4 cellular contexts compared by ENCODE assay signal in the genomic region with DNA sequence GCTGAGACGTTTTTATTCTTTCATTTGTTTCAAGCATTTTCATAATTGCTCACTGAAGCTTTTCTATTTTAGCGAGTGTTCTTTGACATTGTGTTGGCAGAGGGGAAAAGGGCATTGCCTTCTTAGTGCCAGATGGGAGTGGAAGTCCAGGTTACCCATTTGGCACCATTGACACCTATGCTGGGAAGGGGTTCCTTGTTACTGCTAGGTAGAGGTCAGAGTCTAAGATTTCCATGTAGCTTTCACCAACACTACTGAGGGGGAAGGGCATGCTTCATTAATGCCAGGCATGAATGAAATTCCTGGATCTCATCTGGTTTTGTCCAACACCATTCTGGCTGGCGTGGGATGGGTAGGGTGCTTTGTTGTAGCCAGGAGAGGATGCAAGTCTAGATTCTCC.
DNase-seq lines count a peak whose midpoint lies in the region; ATAC-seq, FAIRE-seq and TF ChIP-seq lines count a peak whose summit lies in the region.
"Not testable (repeated sequence)": the region's sequence is repeated elsewhere in the genome, so short reads cannot be mapped to it uniquely, and the experiment has no call there.

No MANE protein-coding gene starts in this region.

- not testable (repeated sequence) for H3K4me3 ChIP-seq in right lobe of liver

- not testable (repeated sequence) for H3K4me1 Mint-ChIP-seq in activated CD4-positive, alpha-beta T cell treated with anti-CD3 and anti-CD28 coated beads, Interleukin-2, amount 10 ng/mL, durations not matched to agents 24 days and 14 days

- DNase-seq in activated CD4-positive, alpha-beta T cell treated with anti-CD3 and anti-CD28 coated beads, Interleukin-2, amount 10 ng/mL, durations not matched to agents 24 days and 14 days: peak; percentile 2
- DNase-seq in left lobe of liver (ENCODE audit: low spot score); right lobe of liver: not testable (repeated sequence)

- not testable (repeated sequence) for TF ChIP-seq CTCF in right lobe of liver (IDR thresholded peaks at IDR 0.05)

- H3K27me3 ChIP-seq in right lobe of liver: not testable (repeated sequence)

- not testable (repeated sequence) for H3K4me1 ChIP-seq in right lobe of liver

- not testable (repeated sequence) for H3K4me3 Mint-ChIP-seq in activated CD4-positive, alpha-beta T cell treated with anti-CD3 and anti-CD28 coated beads, Interleukin-2, amount 10 ng/mL, durations not matched to agents 24 days and 14 days

- TF ChIP-seq POLR2A in right lobe of liver (IDR thresholded peaks at IDR 0.05): not testable (repeated sequence)

- intact Hi-C loops in activated CD4-positive, alpha-beta T cell treated with anti-CD3 and anti-CD28 coated beads, Interleukin-2, amount 10 ng/mL, durations not matched to agents 24 days and 14 days (cut with micrococcal nuclease); right lobe of liver (cut with DNase I): not testable (repeated sequence)

- H3K27me3 Mint-ChIP-seq in activated CD4-positive, alpha-beta T cell treated with anti-CD3 and anti-CD28 coated beads, Interleukin-2, amount 10 ng/mL, durations not matched to agents 24 days and 14 days: not testable (repeated sequence)

- FAIRE-seq in colon (lab: Jason Lieb, UNC): peak; percentile 5

- ATAC-seq in left lobe of liver: peak; percentile 81
- ATAC-seq in right lobe of liver: peak; percentile 69 to 93 (median 74)

- not testable (repeated sequence) for H3K36me3 ChIP-seq in right lobe of liver

- no CpG with 5 or more reads among the region's 3 CpGs for WGBS in right lobe of liver (ENCODE audit: insufficient coverage, low coverage, low lambda C conversion rate, missing lambda C conversion rate)

- H3K27ac Mint-ChIP-seq in activated CD4-positive, alpha-beta T cell treated with anti-CD3 and anti-CD28 coated beads, Interleukin-2, amount 10 ng/mL, durations not matched to agents 24 days and 14 days: not testable (repeated sequence)

- not testable (repeated sequence) for H3K27ac ChIP-seq in right lobe of liver

- not testable (repeated sequence) for H3K9me3 Mint-ChIP-seq in activated CD4-positive, alpha-beta T cell treated with anti-CD3 and anti-CD28 coated beads, Interleukin-2, amount 10 ng/mL, durations not matched to agents 24 days and 14 days

- H3K9me3 ChIP-seq in right lobe of liver: not testable (repeated sequence)

- not testable (repeated sequence) for H3K36me3 Mint-ChIP-seq in activated CD4-positive, alpha-beta T cell treated with anti-CD3 and anti-CD28 coated beads, Interleukin-2, amount 10 ng/mL, durations not matched to agents 24 days and 14 days (ENCODE audit: low read depth)
